ENCODE assay signal across 1 cellular context in the genomic region with DNA sequence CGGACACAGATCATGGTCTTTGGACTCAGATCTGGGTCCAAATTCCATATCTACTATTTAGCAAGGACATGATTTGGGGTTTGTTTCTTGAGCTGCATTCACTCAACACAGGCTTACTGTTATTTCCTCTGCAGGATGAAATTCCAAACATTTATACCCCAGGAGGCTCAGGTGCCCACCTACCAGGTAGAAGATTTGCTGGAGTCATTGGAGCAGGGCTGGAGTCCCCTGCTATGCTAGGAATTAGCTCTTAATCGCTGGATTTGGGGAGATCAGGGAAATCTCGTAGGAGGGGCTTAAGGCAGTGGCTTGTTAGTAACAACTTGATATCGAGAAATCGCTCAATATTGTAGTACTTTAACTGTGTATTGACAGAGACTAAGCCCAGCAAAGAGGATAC.
TF ChIP-seq lines count a peak whose summit lies in the region.

No MANE protein-coding gene starts in this region.

TF ChIP-seq in HepG2, 621 proteins besides CTCF, POLR2A, EP300 and RAD21 (continued from another document):
- TF ChIP-seq CERS6 (CRISPR knock-in tag; IDR thresholded peaks at IDR 0.05), result no peak
- no peak for TF ChIP-seq ZSCAN30 (CRISPR knock-in tag; IDR thresholded peaks at IDR 0.05)
- no peak for TF ChIP-seq NR2F1 (CRISPR knock-in tag; IDR thresholded peaks at IDR 0.05)
- 0 out of 2 replicates have a peak, but pooled peaks have one; percentile 12 for TF ChIP-seq HNF4A (CRISPR knock-in tag; IDR thresholded peaks at IDR 0.05)
TF ChIP-seq in HepG2: peak in this region for 1.
